In the genomic region with DNA sequence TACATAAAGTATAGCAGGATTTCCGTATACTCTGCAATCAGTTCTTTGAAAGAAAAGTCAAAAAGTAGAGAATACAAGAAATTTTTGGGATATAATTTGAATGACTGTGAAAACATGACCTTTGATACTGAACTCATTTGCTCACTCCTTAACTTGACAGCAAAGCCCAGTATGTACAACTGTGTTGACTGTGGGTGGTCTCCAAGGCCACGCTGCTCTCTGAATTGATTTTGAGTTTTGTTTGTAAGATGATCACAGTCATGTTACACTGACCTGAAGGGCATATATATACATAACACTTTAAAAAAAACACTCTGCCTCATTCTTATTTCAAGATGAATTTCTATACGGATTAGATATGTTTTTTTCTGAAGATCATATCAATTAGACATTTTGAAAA, we compare ENCODE assay signal across 1 cellular context.
TF ChIP-seq lines count a peak whose summit lies in the region.

No MANE protein-coding gene starts in this region.

TF ChIP-seq in HepG2, 621 proteins besides CTCF, POLR2A, EP300 and RAD21:
- TF ChIP-seq HNF4A (CRISPR knock-in tag; IDR thresholded peaks at IDR 0.05) (peak; percentile 18; the same call in 1 of the 2 replicates), SIX1 (CRISPR knock-in tag; IDR thresholded peaks at IDR 0.05; ENCODE audit: borderline replicate concordance) (0 out of 2 replicates have a peak, but pooled peaks have one; percentile 26)
- TF ChIP-seq, protein P1, sequence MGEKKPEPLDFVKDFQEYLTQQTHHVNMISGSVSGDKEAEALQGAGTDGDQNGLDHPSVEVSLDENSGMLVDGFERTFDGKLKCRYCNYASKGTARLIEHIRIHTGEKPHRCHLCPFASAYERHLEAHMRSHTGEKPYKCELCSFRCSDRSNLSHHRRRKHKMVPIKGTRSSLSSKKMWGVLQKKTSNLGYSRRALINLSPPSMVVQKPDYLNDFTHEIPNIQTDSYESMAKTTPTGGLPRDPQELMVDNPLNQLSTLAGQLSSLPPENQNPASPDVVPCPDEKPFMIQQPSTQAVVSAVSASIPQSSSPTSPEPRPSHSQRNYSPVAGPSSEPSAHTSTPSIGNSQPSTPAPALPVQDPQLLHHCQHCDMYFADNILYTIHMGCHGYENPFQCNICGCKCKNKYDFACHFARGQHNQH (CRISPR knock-in tag; IDR thresholded peaks at IDR 0.05), result no peak
